ENCODE assay signal across 8 cellular contexts in genomic region chr14:104973215-104974145, GRCh38. TPM values are rescaled to one million over a fixed set of nuclear protein-coding genes. Genes with fewer than 3 reads are reported as not detected.
A peak's percentile ranks its signal among the peaks of the same experiment; 100 is the strongest.
DNase-seq lines count a peak whose midpoint lies in the region; ATAC-seq and TF ChIP-seq lines count a peak whose summit lies in the region.

No MANE protein-coding gene starts in this region.

- peaks cover 90% of the 10 kb centered on the region for H3K4me1 ChIP-seq in vagina

- no peaks in the 10 kb centered on the region for H3K36me3 ChIP-seq in vagina

- peak overlapping the region; percentile 4 to 31 for H3K4me3 ChIP-seq in vagina

- no peaks in the 10 kb centered on the region for H3K27me3 ChIP-seq in vagina

- no peak for TF ChIP-seq POLR2A in vagina (IDR thresholded peaks at IDR 0.05)

- intact Hi-C loops in vagina (cut with DNase I) = loop anchor here (5.0 kb wide), 1 partner anchor 49 kb away; the partner anchor contains the start of gene CDCA4

- ATAC-seq in HG03095 (IDR thresholded peaks at IDR 0.05; ENCODE audit: unreplicated experiment) = no peak

- no peaks in the 10 kb centered on the region for H3K9me3 ChIP-seq in vagina

- H3K27ac ChIP-seq in cingulate gyrus (ENCODE audit: low read depth, low read length) (peak overlapping the region; percentile 41), vagina (peak overlapping the region; percentile 99)

- DNase-seq in SIG-M5 treated with dmso at 0.1 percent for 504 hours (lab: John Stamatoyannopoulos, UW; ENCODE audit: unreplicated experiment) = peak; percentile 21
- no peak for DNase-seq in SIG-M5 (lab: John Stamatoyannopoulos, UW)
- DNase-seq in lung microvascular endothelial cell (ENCODE audit: low read depth in 2 of 2) = peak; percentile 38 to 95
- peak in 1 of 2 donors; percentile 97 for DNase-seq in vagina (ENCODE audit: extremely low spot score in 2 of 2)
- DNase-seq in stimulated activated CD4-positive, alpha-beta T cell treated with anti-CD3 and anti-CD28 coated beads, Interleukin-1b, Interleukin-23, amount 100 ng/mL, for 48 hours = no peak
- DNase-seq in NCI-H1048 (lab: John Stamatoyannopoulos, UW) = no peak

- no peak for TF ChIP-seq CTCF in vagina (IDR thresholded peaks at IDR 0.05)

RNA-seq across cellular contexts. Expression of gene AHNAK2, which starts 4.7 kb away (rescaled TPM):
- total RNA-seq in lung microvascular endothelial cell (6.0 and 21.8 TPM in 2 replicates), vagina (180 TPM)

RNA-seq across cellular contexts. Expression of gene CLBA1, which starts 12.1 kb away (rescaled TPM):
- 3.2 and 3.5 TPM in 2 replicates for total RNA-seq in lung microvascular endothelial cell
- 4.7 TPM for total RNA-seq in vagina

RNA-seq across cellular contexts. Expression of gene CDCA4, which starts 47.4 kb away (rescaled TPM):
- total RNA-seq in lung microvascular endothelial cell (16.3 and 19.8 TPM in 2 replicates), vagina (15.2 TPM)

RNA-seq across cellular contexts. Expression of gene PLD4, which starts 48.8 kb away (rescaled TPM):
- total RNA-seq in lung microvascular endothelial cell (under 0.01 TPM in 1 of 2 replicates, not detected in the other), vagina (not detected)

Comparison
In these comparisons a context has a peak if more than half of its experiments do, and no peak if none do; other contexts are left out.
1. DNase-seq: peak in SIG-M5 treated with dmso at 0.1 percent for 504 hours (single experiment) and lung microvascular endothelial cell (2 of 2); none in SIG-M5 (single experiment), stimulated activated CD4-positive, alpha-beta T cell treated with anti-CD3 and anti-CD28 coated beads, Interleukin-1b, Interleukin-23, amount 100 ng/mL, for 48 hours (single experiment) and NCI-H1048 (single experiment).